ENCODE assay signal across 27 cellular contexts in genomic region chrX:129445436-129445835, GRCh38.
"Had no signal": no experiment of that assay in that cellular context is flagged by ENCODE, and none has a peak within 500 bp of the region (broad histone marks: within the 10 kb centered on the region; RNA-seq: fewer than 3 reads in every experiment).

No MANE protein-coding gene starts in this region.

- H3K4me1 Mint-ChIP-seq: naive thymus-derived CD4-positive, alpha-beta T cell; nephron; stimulated activated naive CD8-positive, alpha-beta T cell treated with anti-CD3 and anti-CD28 coated beads, Interleukin-15, amount 100 ng/mL, for 72 hours had no signal

- H3K27ac ChIP-seq: esophagus squamous epithelium, left lung, right lobe of liver, suprapubic skin, transverse colon, upper lobe of right lung, uterus had no signal

- H3K36me3 ChIP-seq: esophagus squamous epithelium, left lung, suprapubic skin, transverse colon, upper lobe of right lung, uterus had no signal

- H3K27me3 ChIP-seq: esophagus squamous epithelium, left lung, right lobe of liver, suprapubic skin, transverse colon, upper lobe of right lung had no signal

- DNase-seq: cerebellar nuclear complex; dorsolateral prefrontal cortex; effector CD4-positive, alpha-beta T cell; erythroblast; esophagus squamous epithelium; foreskin melanocyte; hypothalamus; kidney; left cardiac atrium; left lung; mesendoderm; midbrain; naive thymus-derived CD4-positive, alpha-beta T cell; posterior cingulate gyrus; right lobe of liver; small intestine; stimulated activated CD4-positive, alpha-beta T cell treated with anti-CD3 and anti-CD28 coated beads, Interleukin-12 subunit alpha, Interleukin-12 subunit beta, amount 100 ng/mL, for 4 hours; stimulated activated CD4-positive, alpha-beta T cell treated with anti-CD3 and anti-CD28 coated beads, Interleukin-1b, Interleukin-23, amount 100 ng/mL, for 48 hours; stimulated activated CD4-positive, alpha-beta T cell treated with anti-CD3 and anti-CD28 coated beads, Interleukin-4, amount 100 ng/mL, for 1 hour; stimulated activated CD8-positive, alpha-beta memory T cell treated with anti-CD3 and anti-CD28 coated beads, Interleukin-4, amount 100 ng/mL, for 48 hours; stimulated activated naive CD4-positive, alpha-beta T cell; stimulated activated naive CD8-positive, alpha-beta T cell treated with anti-CD3 and anti-CD28 coated beads, Interleukin-15, amount 100 ng/mL, for 72 hours; transverse colon; upper lobe of right lung; uterus had no signal

- H3K4me1 ChIP-seq: esophagus squamous epithelium, left lung, right lobe of liver, suprapubic skin, transverse colon, upper lobe of right lung, uterus had no signal

- H3K9me3 Mint-ChIP-seq: naive thymus-derived CD4-positive, alpha-beta T cell; nephron; stimulated activated naive CD8-positive, alpha-beta T cell treated with anti-CD3 and anti-CD28 coated beads, Interleukin-15, amount 100 ng/mL, for 72 hours had no signal

- H3K9me3 ChIP-seq: esophagus squamous epithelium, left lung, right lobe of liver, suprapubic skin, transverse colon, upper lobe of right lung, uterus had no signal

- H3K27me3 Mint-ChIP-seq: naive thymus-derived CD4-positive, alpha-beta T cell; stimulated activated naive CD8-positive, alpha-beta T cell treated with anti-CD3 and anti-CD28 coated beads, Interleukin-15, amount 100 ng/mL, for 72 hours had no signal

- ATAC-seq: left cardiac atrium; left lung; naive thymus-derived CD4-positive, alpha-beta T cell; right lobe of liver; stimulated activated naive CD8-positive, alpha-beta T cell treated with anti-CD3 and anti-CD28 coated beads, Interleukin-15, amount 100 ng/mL, for 72 hours; upper lobe of right lung had no signal

- H3K27ac Mint-ChIP-seq: nephron had no signal

- H3K4me3 ChIP-seq: dorsolateral prefrontal cortex, esophagus squamous epithelium, left lung, right lobe of liver, suprapubic skin, transverse colon, upper lobe of right lung, uterus had no signal

- H3K4me3 Mint-ChIP-seq: naive thymus-derived CD4-positive, alpha-beta T cell; nephron; stimulated activated naive CD8-positive, alpha-beta T cell treated with anti-CD3 and anti-CD28 coated beads, Interleukin-15, amount 100 ng/mL, for 72 hours had no signal
